ENCODE assay signal across 8 cellular contexts in genomic region chr9:38318755-38319495, GRCh38.
DNase-seq lines count a peak whose midpoint lies in the region; ATAC-seq, FAIRE-seq and TF ChIP-seq lines count a peak whose summit lies in the region.

No MANE protein-coding gene starts in this region.

- peak overlapping the region; percentile 16 to 51 for H3K4me3 ChIP-seq in kidney (ENCODE audit: low read length in 2 of 2)
- no peak overlapping the region for H3K4me3 ChIP-seq in lower leg skin (ENCODE audit: low read depth, poor library complexity, severe bottlenecking)

- DNase-seq in GM18507 (ENCODE audit: extremely low spot score, insufficient read length, low read depth) (no peak), NCI-H69 (lab: John Stamatoyannopoulos, UW) (peak; percentile 65), kidney (no peak), lower leg skin (ENCODE audit: low spot score in 2 of 2) (no peak), iPS-NIHi7 (ENCODE audit: extremely low spot score) (no peak), NCI-H1417 treated with DMSO at 0.1 percent for 48 hours (lab: John Stamatoyannopoulos, UW) (no peak)
- DNase-seq in activated CD4-positive, alpha-beta T cell treated with anti-CD3 and anti-CD28 coated beads for 4 hours, result no peak

- H3K9ac ChIP-seq in kidney (ENCODE audit: low read length in 2 of 2), result peak overlapping the region in 1 of 2 donors; percentile 75

- peaks cover 12 to 13% of the 10 kb centered on the region in 2 donors for H3K4me1 ChIP-seq in kidney (ENCODE audit: control insufficient read depth in 1 of 2, insufficient read depth in 1 of 2, low read depth in 1 of 2, low read length in 2 of 2)

- H3K36me3 ChIP-seq in kidney (ENCODE audit: control insufficient read depth in 1 of 2, insufficient read depth in 2 of 2, low read length in 2 of 2), result no peaks in the 10 kb centered on the region

- no peaks in the 10 kb centered on the region for H3K9me3 ChIP-seq in kidney (ENCODE audit: control insufficient read depth in 1 of 2, low read length in 2 of 2)

- peak; percentile 93 for ATAC-seq in GM21786 (IDR thresholded peaks at IDR 0.05; ENCODE audit: unreplicated experiment)

- TF ChIP-seq CTCF in kidney (IDR thresholded peaks at IDR 0.05; ENCODE audit: borderline replicate concordance, extremely low read depth, insufficient read depth), result no peak
- no peak for TF ChIP-seq CTCF in lower leg skin (IDR thresholded peaks at IDR 0.05)

- peak; percentile 94 for FAIRE-seq in GM18507 (lab: Jason Lieb, UNC)
- FAIRE-seq in kidney (lab: Jason Lieb, UNC), result no peak

- 15 to 23% methylated on average over 13 of the region's 13 CpGs for WGBS in lower leg skin, 2 donors

- peak overlapping the region; percentile 18 to 74 for H3K27ac ChIP-seq in kidney (ENCODE audit: low read depth in 2 of 2, low read length in 2 of 2)

- no peak for TF ChIP-seq POLR2A in lower leg skin (IDR thresholded peaks at IDR 0.05)

- intact Hi-C loops in kidney (cut with DNase I) (no loop called here), lower leg skin (cut with DNase I; ENCODE audit: low total_unique reads) (no loop called here)
